19 cellular contexts compared by ENCODE assay signal in the genomic region with DNA sequence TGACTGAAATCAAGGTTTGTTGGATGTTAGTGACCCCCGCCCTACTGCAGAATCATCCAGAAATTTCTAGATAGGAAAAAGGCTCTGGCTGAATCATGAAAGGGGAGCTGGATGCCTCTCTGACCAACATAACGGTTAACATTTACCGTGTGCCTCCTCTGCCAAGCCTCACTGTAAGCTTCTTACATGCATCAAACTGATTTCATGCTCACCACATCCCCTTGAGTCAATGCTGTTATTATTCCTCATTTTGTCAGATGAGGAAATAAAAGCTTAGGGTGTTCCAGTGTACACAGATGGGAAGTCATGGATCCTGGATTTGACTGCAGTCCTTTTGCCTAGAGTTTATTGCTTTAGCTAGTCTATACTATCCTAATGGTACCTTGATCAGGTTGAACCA. TPM values are rescaled to one million over a fixed set of nuclear protein-coding genes. Genes with fewer than 3 reads are reported as not detected.
DNase-seq lines count a peak whose midpoint lies in the region; ATAC-seq and TF ChIP-seq lines count a peak whose summit lies in the region.
"Had no signal": no experiment of that assay in that cellular context is flagged by ENCODE, and none has a peak within 500 bp of the region (broad histone marks: within the 10 kb centered on the region; RNA-seq: fewer than 3 reads in every experiment).

No MANE protein-coding gene starts in this region.

- H3K4me2 ChIP-seq in GM23338, result no peak overlapping the region
- no peak overlapping the region for H3K4me2 ChIP-seq in OCI-LY1 (ENCODE audit: low read length)

- H3K4me1 ChIP-seq in GM23338 (ENCODE audit: insufficient read depth) (peaks cover 55% of the 10 kb centered on the region), OCI-LY1 (ENCODE audit: insufficient read depth, low read length, severe bottlenecking) (peaks cover 32% of the 10 kb centered on the region), left lung (peaks cover 11 to 71% of the 10 kb centered on the region in 2 donors)

- peaks cover 5% of the 10 kb centered on the region; the same call in 1 of the 3 replicates for H3K9me3 Mint-ChIP-seq in GM23338
- H3K9me3 Mint-ChIP-seq in stimulated activated memory B cell treated with anti-CD40 and anti-IgM and Interleukin-4, amounts not matched to agents 10 μg/mL and 1 μg/mL and 100 μg/mL, for 72 hours, result no peaks in the 10 kb centered on the region
- H3K9me3 Mint-ChIP-seq: activated naive CD4-positive, alpha-beta T cell treated with anti-CD3 and anti-CD28 coated beads, Interleukin-2, amount 10 ng/mL, durations not matched to agents 7 days and 5 days; natural killer cell treated with Interleukin-12 subunit alpha and Interleukin-12 subunit beta and Interleukin-15 and Interleukin-18, amount 100 ng/mL, for 72 hours; stimulated activated effector memory CD8-positive, alpha-beta T cell treated with anti-CD3 and anti-CD28 coated beads, Interleukin-12 subunit alpha, Interleukin-12 subunit beta, amount 100 ng/mL, for 72 hours; WTC11 had no signal

- intact Hi-C loops in left lung (cut with DNase I), result no loop called here

- no peaks in the 10 kb centered on the region for H3K9me2 ChIP-seq in GM23338 (ENCODE audit: insufficient read depth)
- no peaks in the 10 kb centered on the region for H3K9me2 ChIP-seq in OCI-LY1 (ENCODE audit: low read depth, low read length)

- H3K36me3 Mint-ChIP-seq in GM23338 (ENCODE audit: low read depth), result no peaks in the 10 kb centered on the region
- no peaks in the 10 kb centered on the region for H3K36me3 Mint-ChIP-seq in stimulated activated memory B cell treated with anti-CD40 and anti-IgM and Interleukin-4, amounts not matched to agents 10 μg/mL and 1 μg/mL and 100 μg/mL, for 72 hours
- H3K36me3 Mint-ChIP-seq: activated CD8-positive, alpha-beta memory T cell treated with anti-CD3 and anti-CD28 coated beads, Interleukin-2, amount 10 ng/mL, durations not matched to agents 7 days and 5 days; natural killer cell treated with Interleukin-12 subunit alpha and Interleukin-12 subunit beta and Interleukin-15 and Interleukin-18, amount 100 ng/mL, for 72 hours; WTC11 had no signal

- H3K9ac ChIP-seq in OCI-LY1 (ENCODE audit: low read length), result no peak overlapping the region

- H3K4me1 Mint-ChIP-seq in GM23338, result peaks cover 51% of the 10 kb centered on the region
- peaks cover 58% of the 10 kb centered on the region for H3K4me1 Mint-ChIP-seq in stimulated activated memory B cell treated with anti-CD40 and anti-IgM and Interleukin-4, amounts not matched to agents 10 μg/mL and 1 μg/mL and 100 μg/mL, for 72 hours

- H3F3A ChIP-seq in GM23338 (replicated peaks; ENCODE audit: low read depth), result peaks cover 32% of the 10 kb centered on the region
- H3F3A ChIP-seq in OCI-LY1 (ENCODE audit: insufficient read depth, low read length), result no peaks in the 10 kb centered on the region; the same call in 1 of the 2 replicates

- H3K27me3 ChIP-seq in GM23338 (ENCODE audit: insufficient read depth) (no peaks in the 10 kb centered on the region), OCI-LY1 (ENCODE audit: insufficient read depth, low read length) (no peaks in the 10 kb centered on the region), left lung (no peaks in the 10 kb centered on the region)
- H3K27me3 ChIP-seq: right lobe of liver, SJCRH30 had no signal

- H3K79me2 ChIP-seq in GM23338 (replicated peaks; ENCODE audit: insufficient read depth), result no peaks in the 10 kb centered on the region
- no peaks in the 10 kb centered on the region for H3K79me2 ChIP-seq in OCI-LY1 (ENCODE audit: insufficient read depth, low read length)

- H4K20me1 ChIP-seq in GM23338 (replicated peaks; ENCODE audit: insufficient read depth) (no peaks in the 10 kb centered on the region), OCI-LY1 (ENCODE audit: insufficient read depth, low read length) (no peaks in the 10 kb centered on the region)

- H3K9me3 ChIP-seq in OCI-LY1 (ENCODE audit: low read length) (no peaks in the 10 kb centered on the region), left lung (no peaks in the 10 kb centered on the region)
- H3K9me3 ChIP-seq: left ventricle myocardium inferior, right lobe of liver, SJCRH30 had no signal

- H3K27ac Mint-ChIP-seq in GM23338, result no peak overlapping the region; the same call in 1 of the 2 replicates
- H3K27ac Mint-ChIP-seq in stimulated activated memory B cell treated with anti-CD40 and anti-IgM and Interleukin-4, amounts not matched to agents 10 μg/mL and 1 μg/mL and 100 μg/mL, for 72 hours, result peak overlapping the region; percentile 27
- H3K27ac Mint-ChIP-seq: activated CD8-positive, alpha-beta memory T cell treated with anti-CD3 and anti-CD28 coated beads, Interleukin-2, amount 10 ng/mL, durations not matched to agents 7 days and 5 days; activated naive CD4-positive, alpha-beta T cell treated with anti-CD3 and anti-CD28 coated beads, Interleukin-2, amount 10 ng/mL, durations not matched to agents 7 days and 5 days; natural killer cell treated with Interleukin-12 subunit alpha and Interleukin-12 subunit beta and Interleukin-15 and Interleukin-18, amount 100 ng/mL, for 72 hours had no signal

- no peak for ATAC-seq in GM23338
- ATAC-seq in stimulated activated memory B cell treated with anti-CD40 and anti-IgM and Interleukin-4, amounts not matched to agents 10 μg/mL and 1 μg/mL and 100 μg/mL, for 72 hours, result no peak
- no peak for ATAC-seq in GM18861 (IDR thresholded peaks at IDR 0.05; ENCODE audit: unreplicated experiment)
- no peak for ATAC-seq in left lung
- ATAC-seq: activated CD8-positive, alpha-beta memory T cell treated with anti-CD3 and anti-CD28 coated beads, Interleukin-2, amount 10 ng/mL, durations not matched to agents 7 days and 5 days; natural killer cell treated with Interleukin-12 subunit alpha and Interleukin-12 subunit beta and Interleukin-15 and Interleukin-18, amount 100 ng/mL, for 72 hours; right lobe of liver; stimulated activated effector memory CD8-positive, alpha-beta T cell treated with anti-CD3 and anti-CD28 coated beads, Interleukin-12 subunit alpha, Interleukin-12 subunit beta, amount 100 ng/mL, for 72 hours; WTC11 had no signal

- H3K36me3 ChIP-seq in GM23338 (ENCODE audit: insufficient read depth) (no peaks in the 10 kb centered on the region), OCI-LY1 (ENCODE audit: insufficient read depth, low read length) (no peaks in the 10 kb centered on the region), left lung (no peaks in the 10 kb centered on the region)
- H3K36me3 ChIP-seq: left ventricle myocardium inferior, right lobe of liver, SJCRH30 had no signal

- H3K4me3 ChIP-seq in GM23338 (no peak overlapping the region), OCI-LY1 (ENCODE audit: low read depth, low read length, poor library complexity, severe bottlenecking) (no peak overlapping the region), left lung (no peak overlapping the region)
- H3K4me3 ChIP-seq: left ventricle myocardium inferior, right lobe of liver, SJCRH30 had no signal

- H2AFZ ChIP-seq in GM23338 (peak overlapping the region; percentile 58; the same call in 1 of the 2 replicates), OCI-LY1 (ENCODE audit: low read length) (no peak overlapping the region)

- H3K4me3 Mint-ChIP-seq in GM23338, result no peak overlapping the region
- H3K4me3 Mint-ChIP-seq in stimulated activated memory B cell treated with anti-CD40 and anti-IgM and Interleukin-4, amounts not matched to agents 10 μg/mL and 1 μg/mL and 100 μg/mL, for 72 hours, result no peak overlapping the region
- H3K4me3 Mint-ChIP-seq: activated CD8-positive, alpha-beta memory T cell treated with anti-CD3 and anti-CD28 coated beads, Interleukin-2, amount 10 ng/mL, durations not matched to agents 7 days and 5 days; activated naive CD4-positive, alpha-beta T cell treated with anti-CD3 and anti-CD28 coated beads, Interleukin-2, amount 10 ng/mL, durations not matched to agents 7 days and 5 days; natural killer cell treated with Interleukin-12 subunit alpha and Interleukin-12 subunit beta and Interleukin-15 and Interleukin-18, amount 100 ng/mL, for 72 hours; stimulated activated effector memory CD8-positive, alpha-beta T cell treated with anti-CD3 and anti-CD28 coated beads, Interleukin-12 subunit alpha, Interleukin-12 subunit beta, amount 100 ng/mL, for 72 hours; WTC11 had no signal

- peaks cover 44% of the 10 kb centered on the region for H3K27me3 Mint-ChIP-seq in GM23338 (ENCODE audit: insufficient read depth, low read depth, poor library complexity)
- no peaks in the 10 kb centered on the region for H3K27me3 Mint-ChIP-seq in stimulated activated memory B cell treated with anti-CD40 and anti-IgM and Interleukin-4, amounts not matched to agents 10 μg/mL and 1 μg/mL and 100 μg/mL, for 72 hours
- H3K27me3 Mint-ChIP-seq: natural killer cell treated with Interleukin-12 subunit alpha and Interleukin-12 subunit beta and Interleukin-15 and Interleukin-18, amount 100 ng/mL, for 72 hours had no signal

- DNase-seq in GM23338 (ENCODE audit: low spot score), result no peak
- DNase-seq in fibroblast of peridontal ligament (ENCODE audit: extremely low read depth), result peak; percentile 65
- no peak for DNase-seq in left lung
- DNase-seq in SIG-M5 treated with dmso at 0.1 percent for 504 hours (lab: John Stamatoyannopoulos, UW; ENCODE audit: unreplicated experiment), result no peak
- DNase-seq: activated CD8-positive, alpha-beta memory T cell treated with anti-CD3 and anti-CD28 coated beads, Interleukin-2, amount 10 ng/mL, durations not matched to agents 7 days and 5 days; activated naive CD4-positive, alpha-beta T cell treated with anti-CD3 and anti-CD28 coated beads, Interleukin-2, amount 10 ng/mL, durations not matched to agents 7 days and 5 days; central memory CD4-positive, alpha-beta T cell; KG1; left ventricle myocardium inferior; NCI-H2029; right lobe of liver; stimulated activated CD4-positive, alpha-beta T cell treated with anti-CD3 and anti-CD28 coated beads, Interleukin-4, amount 100 ng/mL, for 24 hours had no signal

- H3K27ac ChIP-seq in GM23338 (ENCODE audit: low read depth) (no peak overlapping the region), OCI-LY1 (ENCODE audit: low read depth, low read length, poor library complexity, severe bottlenecking) (peak overlapping the region; percentile 43), left lung (peak overlapping the region in 1 of 2 donors; percentile 16)
- H3K27ac ChIP-seq: left ventricle myocardium inferior, right lobe of liver had no signal

- no peak for TF ChIP-seq CTCF in GM23338 (conservative IDR thresholded peaks at IDR 0.05; ENCODE audit: low read depth in 2 of 2)
- no peak for TF ChIP-seq CTCF in OCI-LY1 (IDR thresholded peaks at IDR 0.05; ENCODE audit: low read length)
- TF ChIP-seq CTCF in left lung (IDR thresholded peaks at IDR 0.05), result no peak

TF ChIP-seq in GM23338, 12 proteins besides CTCF, POLR2A, EP300 and RAD21 (continues in another document):
- no peak for TF ChIP-seq EZH2 (IDR thresholded peaks at IDR 0.05; ENCODE audit: low read depth, unreplicated experiment)
- TF ChIP-seq STAT1 (IDR thresholded peaks at IDR 0.05; ENCODE audit: unreplicated experiment), result no peak
- no peak for TF ChIP-seq JUNB (IDR thresholded peaks at IDR 0.05; ENCODE audit: unreplicated experiment)

RNA-seq across cellular contexts. Expression of a gene that starts 5.9 kb away (rescaled TPM):
- total RNA-seq in GM23338 (2014; rRNA removed; shearing (Covaris generic)), result 19.3 and 22.6 TPM in 2 replicates
- 10.9 and 12.1 TPM in 2 replicates for polyA plus RNA-seq in GM23338 (2016; fragmentation: Nextera tagmentation; extraction: Ambion mirVana)
- total RNA-seq in left lung, result 100 to 1,000 TPM in 1 of 2 donors, 10 to 100 TPM in 1; 43.4 to 355 TPM

RNA-seq across cellular contexts. Expression of a gene that starts 24.9 kb away (rescaled TPM):
- total RNA-seq in GM23338 (2014; rRNA removed; shearing (Covaris generic)), result 287 and 325 TPM in 2 replicates
- 282 and 288 TPM in 2 replicates for polyA plus RNA-seq in GM23338 (2016; fragmentation: Nextera tagmentation; extraction: Ambion mirVana)
- 10 to 100 TPM; 34.9 to 62.5 TPM for total RNA-seq in left lung
